Comparison of ENCODE assay signal across 21 cellular contexts in the genomic region with DNA sequence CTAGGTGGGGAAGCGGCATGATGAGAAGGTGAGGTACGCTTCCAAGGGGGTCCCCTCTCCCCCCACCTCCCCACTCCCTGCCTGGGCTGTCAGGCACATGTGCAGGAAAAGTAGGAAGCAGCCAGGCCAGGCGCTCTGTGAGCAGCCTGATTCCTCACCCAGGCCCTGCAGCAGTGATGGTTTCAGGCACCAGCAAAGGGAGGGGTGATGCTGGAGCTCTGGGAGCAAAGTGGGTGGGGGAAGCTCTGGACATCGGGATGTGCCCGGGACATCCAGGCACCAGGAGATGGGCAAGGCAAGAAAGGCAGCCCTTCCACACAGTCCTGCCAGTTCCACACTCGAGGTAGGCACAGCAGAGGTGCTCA.
DNase-seq lines count a peak whose midpoint lies in the region; FAIRE-seq and TF ChIP-seq lines count a peak whose summit lies in the region.
"Had no signal": no experiment of that assay in that cellular context is flagged by ENCODE, and none has a peak within 500 bp of the region (broad histone marks: within the 10 kb centered on the region; RNA-seq: fewer than 3 reads in every experiment).

No MANE protein-coding gene starts in this region.

- no peaks in the 10 kb centered on the region for H3K9me3 Mint-ChIP-seq in activated CD4-positive, alpha-beta memory T cell treated with anti-CD3 and anti-CD28 coated beads for 36 hours
- H3K9me3 Mint-ChIP-seq: CD8-positive, alpha-beta T cell had no signal

- H3K4me1 Mint-ChIP-seq in activated CD4-positive, alpha-beta memory T cell treated with anti-CD3 and anti-CD28 coated beads for 36 hours (ENCODE audit: low read depth): no peaks in the 10 kb centered on the region

- H3K4me3 ChIP-seq in BE2C (ENCODE audit: low read depth, low read length) (no peak overlapping the region), H7 (ENCODE audit: insufficient read depth, low read depth, low read length) (no peak overlapping the region), kidney (ENCODE audit: low read length in 2 of 2) (no peak overlapping the region), osteoblast (ENCODE audit: insufficient read depth, low read length) (no peak overlapping the region)
- H3K4me3 ChIP-seq: GM23248, HAP-1, Peyer's patch had no signal

- H3K27ac ChIP-seq in kidney (ENCODE audit: low read depth in 2 of 2, low read length in 2 of 2) (no peak overlapping the region), osteoblast (ENCODE audit: low read depth, low read length) (no peak overlapping the region)
- H3K27ac ChIP-seq: GM23248, Peyer's patch had no signal

- no peak overlapping the region for H3K4me2 ChIP-seq in osteoblast (ENCODE audit: insufficient read depth, low read length)

- no peaks in the 10 kb centered on the region for H3K9me3 ChIP-seq in BE2C
- H3K9me3 ChIP-seq in kidney (ENCODE audit: control insufficient read depth in 1 of 2, low read length in 2 of 2): no peaks in the 10 kb centered on the region
- no peaks in the 10 kb centered on the region for H3K9me3 ChIP-seq in osteoblast (ENCODE audit: low read depth, low read length)
- H3K9me3 ChIP-seq: HAP-1, Peyer's patch had no signal

- intact Hi-C loops in kidney (cut with DNase I): no loop called here
- intact Hi-C loops in activated CD4-positive, alpha-beta memory T cell treated with anti-CD3 and anti-CD28 coated beads for 36 hours (cut with micrococcal nuclease): no loop called here

- no peak overlapping the region for H2AFZ ChIP-seq in osteoblast (ENCODE audit: low read length)
- H2AFZ ChIP-seq: GM23248 had no signal

- no peak overlapping the region for H3K4me3 Mint-ChIP-seq in activated CD4-positive, alpha-beta memory T cell treated with anti-CD3 and anti-CD28 coated beads for 36 hours
- H3K4me3 Mint-ChIP-seq: CD8-positive, alpha-beta T cell had no signal

- H4K20me1 ChIP-seq in osteoblast (ENCODE audit: insufficient read depth, low read length): no peaks in the 10 kb centered on the region

- POLR2A ChIA-PET in activated CD4-positive, alpha-beta memory T cell treated with anti-CD3 and anti-CD28 coated beads for 36 hours (lab: Charles Lee): no interaction called here

- H3K36me3 Mint-ChIP-seq in activated CD4-positive, alpha-beta memory T cell treated with anti-CD3 and anti-CD28 coated beads for 36 hours: no peaks in the 10 kb centered on the region
- H3K36me3 Mint-ChIP-seq: CD8-positive, alpha-beta T cell had no signal

- CTCF ChIA-PET in activated CD4-positive, alpha-beta memory T cell treated with anti-CD3 and anti-CD28 coated beads for 36 hours (lab: Charles Lee): no interaction called here

- TF ChIP-seq CTCF in BE2C (IDR thresholded peaks at IDR 0.05; ENCODE audit: low read depth, low read length): no peak
- no peak for TF ChIP-seq CTCF in kidney (IDR thresholded peaks at IDR 0.05; ENCODE audit: borderline replicate concordance, extremely low read depth, insufficient read depth)
- TF ChIP-seq CTCF in osteoblast (IDR thresholded peaks at IDR 0.05; ENCODE audit: extremely low read depth, low read depth, low read length): no peak

- H3K27ac Mint-ChIP-seq in activated CD4-positive, alpha-beta memory T cell treated with anti-CD3 and anti-CD28 coated beads for 36 hours: no peak overlapping the region

- H3K36me3 ChIP-seq in BE2C (no peaks in the 10 kb centered on the region), H7 (replicated peaks; ENCODE audit: control insufficient read depth, insufficient read depth, low read length) (no peaks in the 10 kb centered on the region), kidney (ENCODE audit: control insufficient read depth in 1 of 2, insufficient read depth in 2 of 2, low read length in 2 of 2) (no peaks in the 10 kb centered on the region), osteoblast (ENCODE audit: insufficient read depth, low read length) (no peaks in the 10 kb centered on the region)
- H3K36me3 ChIP-seq: HAP-1, Peyer's patch had no signal

- H3K27me3 Mint-ChIP-seq in activated CD4-positive, alpha-beta memory T cell treated with anti-CD3 and anti-CD28 coated beads for 36 hours: peaks cover 19% of the 10 kb centered on the region

- H3K4me1 ChIP-seq in BE2C (peaks cover 38% of the 10 kb centered on the region), kidney (ENCODE audit: control insufficient read depth in 1 of 2, insufficient read depth in 1 of 2, low read depth in 1 of 2, low read length in 2 of 2) (peaks cover 2 to 5% of the 10 kb centered on the region in 2 donors), osteoblast (ENCODE audit: insufficient read depth, low read length) (no peaks in the 10 kb centered on the region)
- H3K4me1 ChIP-seq: HAP-1 had no signal

- no peak overlapping the region for H3K9ac ChIP-seq in kidney (ENCODE audit: low read length in 2 of 2)
- H3K9ac ChIP-seq: GM23248 had no signal

- DNase-seq in BE2C: peak; percentile 10
- DNase-seq in H7: peak; percentile 52
- DNase-seq in kidney: peak; percentile 50
- DNase-seq in osteoblast (ENCODE audit: insufficient read length, low spot score, missing footprints): peak; percentile 84
- DNase-seq in activated CD4-positive, alpha-beta memory T cell treated with anti-CD3 and anti-CD28 coated beads for 36 hours: no peak
- DNase-seq in T-helper 2 cell: no peak
- no peak for DNase-seq in medulla oblongata (ENCODE audit: extremely low spot score)
- DNase-seq: C1 segment of cervical spinal cord, GM23248, Kasumi-1, NCI-H1694, NCI-H2081, NCI-H2171, NCI-H345, NCI-H524, NCI-H82 had no signal

- no peaks in the 10 kb centered on the region for H3K27me3 ChIP-seq in BE2C
- H3K27me3 ChIP-seq in H7 (ENCODE audit: control insufficient read depth, insufficient read depth, low read length): no peaks in the 10 kb centered on the region
- peaks cover 36% of the 10 kb centered on the region for H3K27me3 ChIP-seq in osteoblast (ENCODE audit: insufficient read depth, low read length)
- H3K27me3 ChIP-seq: Peyer's patch had no signal

- no peaks in the 10 kb centered on the region for H3K79me2 ChIP-seq in osteoblast (ENCODE audit: insufficient read depth, low read length)

- FAIRE-seq in kidney (lab: Jason Lieb, UNC): no peak
- FAIRE-seq: G401.6, GM12892 had no signal

Comparison
In these comparisons a context has a peak if more than half of its experiments do, and no peak if none do; other contexts are left out.
1. DNase-seq: peak in BE2C (single experiment), H7 (single experiment), kidney (single experiment) and osteoblast (single experiment); none in activated CD4-positive, alpha-beta memory T cell treated with anti-CD3 and anti-CD28 coated beads for 36 hours (single experiment), T-helper 2 cell (0 of 5) and medulla oblongata (single experiment).